Comparison of ENCODE assay signal across 24 cellular contexts in the genomic region with DNA sequence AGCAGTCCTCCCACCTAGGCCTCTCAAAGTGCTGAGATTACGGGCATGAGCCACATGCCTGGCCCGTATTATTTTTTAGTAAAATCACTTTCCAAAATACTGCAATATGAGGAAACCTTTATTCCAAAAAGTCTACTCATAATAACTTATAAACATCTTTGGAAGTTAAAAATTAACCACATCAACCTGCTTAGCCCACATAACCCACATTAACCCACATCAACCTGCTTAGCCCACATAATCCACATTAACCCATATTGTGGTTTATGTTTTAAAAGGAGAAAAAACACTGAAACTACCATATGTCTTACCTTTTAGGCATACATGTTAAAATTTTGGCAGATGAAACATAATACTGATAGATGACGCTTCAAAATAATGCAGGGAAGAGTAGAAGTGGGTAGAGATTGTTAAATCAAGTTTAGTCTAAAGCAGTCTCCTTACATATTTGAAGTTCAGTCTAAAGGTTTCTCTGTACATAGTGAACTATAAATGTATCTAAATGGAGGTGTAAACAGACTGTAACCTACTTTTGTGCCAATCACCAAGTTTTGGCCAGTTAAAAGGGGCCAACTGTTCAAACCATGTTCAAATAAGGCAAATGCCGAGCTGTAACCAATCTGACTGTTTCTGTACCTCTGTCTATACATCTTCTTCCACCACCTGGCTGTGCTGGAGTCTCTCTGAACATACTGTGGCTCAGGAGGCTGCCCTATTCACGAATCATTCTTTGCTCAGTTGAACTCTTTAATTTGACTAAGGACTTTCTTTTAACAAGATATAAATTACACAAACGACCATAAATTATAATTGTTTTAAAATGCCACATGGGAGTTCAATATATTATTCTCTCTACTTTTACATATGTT. TPM values are rescaled to one million over a fixed set of nuclear protein-coding genes. Genes with fewer than 3 reads are reported as not detected.
DNase-seq lines count a peak whose midpoint lies in the region; ATAC-seq, FAIRE-seq and TF ChIP-seq lines count a peak whose summit lies in the region.
"Had no signal": no experiment of that assay in that cellular context is flagged by ENCODE, and none has a peak within 500 bp of the region (broad histone marks: within the 10 kb centered on the region; RNA-seq: fewer than 3 reads in every experiment).

No MANE protein-coding gene starts in this region.

- H3K9ac ChIP-seq in PC-3 (ENCODE audit: low read length): no peak overlapping the region
- H3K9ac ChIP-seq: BLaER1, parathyroid adenoma had no signal

- TF ChIP-seq CTCF in PC-3 (conservative IDR thresholded peaks at IDR 0.05; ENCODE audit: low read depth, low read length) (no peak), D721Med (IDR thresholded peaks at IDR 0.05; ENCODE audit: insufficient read depth, missing control alignments) (no peak)

- no peak for ATAC-seq in activated naive CD8-positive, alpha-beta T cell treated with anti-CD3 and anti-CD28 coated beads, Interleukin-2, amount 10 ng/mL, durations not matched to agents 7 days and 5 days (ENCODE audit: low read depth)
- peak; percentile 46; the same call in 1 of the 2 replicates for ATAC-seq in PC-3
- no peak for ATAC-seq in naive thymus-derived CD4-positive, alpha-beta T cell
- ATAC-seq: right cardiac atrium had no signal

- H3K9me3 Mint-ChIP-seq in activated naive CD8-positive, alpha-beta T cell treated with anti-CD3 and anti-CD28 coated beads, Interleukin-2, amount 10 ng/mL, durations not matched to agents 7 days and 5 days: no peaks in the 10 kb centered on the region
- no peaks in the 10 kb centered on the region for H3K9me3 Mint-ChIP-seq in activated naive CD8-positive, alpha-beta T cell treated with anti-CD3 and anti-CD28 coated beads for 36 hours
- no peaks in the 10 kb centered on the region for H3K9me3 Mint-ChIP-seq in immature natural killer cell
- H3K9me3 Mint-ChIP-seq in naive thymus-derived CD4-positive, alpha-beta T cell: no peaks in the 10 kb centered on the region
- H3K9me3 Mint-ChIP-seq: activated CD4-positive, alpha-beta memory T cell treated with anti-CD3 and anti-CD28 coated beads for 36 hours had no signal

- H3K9me2 ChIP-seq in PC-3 (replicated peaks; ENCODE audit: low read length): no peaks in the 10 kb centered on the region

- no peak overlapping the region for H3K4me3 Mint-ChIP-seq in activated naive CD8-positive, alpha-beta T cell treated with anti-CD3 and anti-CD28 coated beads, Interleukin-2, amount 10 ng/mL, durations not matched to agents 7 days and 5 days
- H3K4me3 Mint-ChIP-seq in activated naive CD8-positive, alpha-beta T cell treated with anti-CD3 and anti-CD28 coated beads for 36 hours: no peak overlapping the region
- peak overlapping the region in 3 of 5 donors; percentile 1 to 43 (median 36) for H3K4me3 Mint-ChIP-seq in immature natural killer cell
- peak overlapping the region in 4 of 10 donors; percentile 6 to 49 (median 10) for H3K4me3 Mint-ChIP-seq in naive thymus-derived CD4-positive, alpha-beta T cell
- H3K4me3 Mint-ChIP-seq: activated CD4-positive, alpha-beta memory T cell treated with anti-CD3 and anti-CD28 coated beads for 36 hours had no signal

- peaks cover 10% of the 10 kb centered on the region for H3K36me3 Mint-ChIP-seq in activated naive CD8-positive, alpha-beta T cell treated with anti-CD3 and anti-CD28 coated beads, Interleukin-2, amount 10 ng/mL, durations not matched to agents 7 days and 5 days
- peaks cover 7% of the 10 kb centered on the region for H3K36me3 Mint-ChIP-seq in activated naive CD8-positive, alpha-beta T cell treated with anti-CD3 and anti-CD28 coated beads for 36 hours
- no peaks in the 10 kb centered on the region for H3K36me3 Mint-ChIP-seq in immature natural killer cell
- H3K36me3 Mint-ChIP-seq in naive thymus-derived CD4-positive, alpha-beta T cell: peaks cover 0 to 5% (median 0%) of the 10 kb centered on the region in 5 donors
- H3K36me3 Mint-ChIP-seq: activated CD4-positive, alpha-beta memory T cell treated with anti-CD3 and anti-CD28 coated beads for 36 hours had no signal

- H4K20me1 ChIP-seq in PC-3 (ENCODE audit: low read length): no peaks in the 10 kb centered on the region

- no peaks in the 10 kb centered on the region for H3K27me3 ChIP-seq in PC-3 (ENCODE audit: low read length)
- no peaks in the 10 kb centered on the region for H3K27me3 ChIP-seq in naive thymus-derived CD4-positive, alpha-beta T cell (ENCODE audit: control insufficient read depth in 2 of 2, insufficient read depth in 2 of 2, low read length in 2 of 2)
- H3K27me3 ChIP-seq: BLaER1, spleen, upper lobe of left lung had no signal

- no peaks in the 10 kb centered on the region for H3K36me3 ChIP-seq in PC-3 (ENCODE audit: low read depth, low read length)
- no peaks in the 10 kb centered on the region for H3K36me3 ChIP-seq in naive thymus-derived CD4-positive, alpha-beta T cell (ENCODE audit: control insufficient read depth in 2 of 3, insufficient read depth in 3 of 3, low read length in 3 of 3)
- H3K36me3 ChIP-seq: spleen, upper lobe of left lung, WERI-Rb-1 had no signal

- H3K27ac Mint-ChIP-seq in activated naive CD8-positive, alpha-beta T cell treated with anti-CD3 and anti-CD28 coated beads, Interleukin-2, amount 10 ng/mL, durations not matched to agents 7 days and 5 days: peak overlapping the region; percentile 17
- no peak overlapping the region for H3K27ac Mint-ChIP-seq in activated naive CD8-positive, alpha-beta T cell treated with anti-CD3 and anti-CD28 coated beads for 36 hours
- peak overlapping the region in 2 of 6 donors; percentile 0 to 29 for H3K27ac Mint-ChIP-seq in immature natural killer cell
- H3K27ac Mint-ChIP-seq in naive thymus-derived CD4-positive, alpha-beta T cell: peak overlapping the region in 3 of 9 donors; percentile 8 to 69 (median 40)
- H3K27ac Mint-ChIP-seq: activated CD4-positive, alpha-beta memory T cell treated with anti-CD3 and anti-CD28 coated beads for 36 hours had no signal

- H3K9me3 ChIP-seq in PC-3 (ENCODE audit: low read length): no peaks in the 10 kb centered on the region
- H3K9me3 ChIP-seq in naive thymus-derived CD4-positive, alpha-beta T cell (ENCODE audit: control insufficient read depth in 2 of 3, low read length in 3 of 3): no peaks in the 10 kb centered on the region
- H3K9me3 ChIP-seq: BLaER1, spleen, upper lobe of left lung had no signal

- CTCF ChIA-PET in PC-3 (lab: Charles Lee): no interaction called here
- CTCF ChIA-PET in naive thymus-derived CD4-positive, alpha-beta T cell (lab: Charles Lee): interaction anchor here (0.7 kb wide), 1 partner anchor 107 kb away, joined by 3 read pairs; no protein-coding TSS in a partner anchor

- no peak overlapping the region for H3K4me3 ChIP-seq in PC-3 (ENCODE audit: low read length)
- no peak overlapping the region for H3K4me3 ChIP-seq in naive thymus-derived CD4-positive, alpha-beta T cell (ENCODE audit: low read length)
- H3K4me3 ChIP-seq: BLaER1, spleen, upper lobe of left lung had no signal

- POLR2A ChIA-PET in activated naive CD8-positive, alpha-beta T cell treated with anti-CD3 and anti-CD28 coated beads, Interleukin-2, amount 10 ng/mL, durations not matched to agents 7 days and 5 days (lab: Charles Lee): no interaction called here
- POLR2A ChIA-PET in PC-3 (lab: Charles Lee; ENCODE audit: unreplicated experiment): no interaction called here
- POLR2A ChIA-PET in naive thymus-derived CD4-positive, alpha-beta T cell (lab: Charles Lee): interaction anchor here (0.7 kb wide), 1 partner anchor 66 kb away, joined by 3 read pairs; no protein-coding TSS in a partner anchor

- no peaks in the 10 kb centered on the region for H3F3A ChIP-seq in PC-3 (ENCODE audit: low read length, unreplicated experiment)

- no peak for DNase-seq in activated naive CD8-positive, alpha-beta T cell treated with anti-CD3 and anti-CD28 coated beads, Interleukin-2, amount 10 ng/mL, durations not matched to agents 7 days and 5 days
- DNase-seq in activated naive CD8-positive, alpha-beta T cell treated with anti-CD3 and anti-CD28 coated beads for 36 hours: no peak
- DNase-seq in PC-3 (no peak), immature natural killer cell (no peak), UCSD-AML1 (lab: John Stamatoyannopoulos, UW; ENCODE audit: unreplicated experiment) (no peak), D721Med (ENCODE audit: insufficient read length, low spot score) (no peak)
- no peak for DNase-seq in naive thymus-derived CD4-positive, alpha-beta T cell
- DNase-seq: activated CD4-positive, alpha-beta memory T cell treated with anti-CD3 and anti-CD28 coated beads for 36 hours; activated effector memory CD4-positive, alpha-beta T cell treated with Interleukin-2 at 50 U/mL for 16 hours; central memory CD4-positive, alpha-beta T cell; dermis blood vessel endothelial cell; DMS79 treated with DMSO at 0.1 percent for 48 hours; HCEC 1CT; NCI-H1436; NCI-H524; right cardiac atrium; Right ventricle myocardium superior; spleen; upper lobe of left lung; WERI-Rb-1 had no signal

- H3K4me1 Mint-ChIP-seq in activated naive CD8-positive, alpha-beta T cell treated with anti-CD3 and anti-CD28 coated beads, Interleukin-2, amount 10 ng/mL, durations not matched to agents 7 days and 5 days: peaks cover 10% of the 10 kb centered on the region
- H3K4me1 Mint-ChIP-seq in activated naive CD8-positive, alpha-beta T cell treated with anti-CD3 and anti-CD28 coated beads for 36 hours: peaks cover 34% of the 10 kb centered on the region
- peaks cover 51 to 89% of the 10 kb centered on the region in 2 donors for H3K4me1 Mint-ChIP-seq in immature natural killer cell
- H3K4me1 Mint-ChIP-seq in naive thymus-derived CD4-positive, alpha-beta T cell: peaks cover 19 to 80% (median 65%) of the 10 kb centered on the region in 7 donors

- H3K79me2 ChIP-seq in PC-3 (ENCODE audit: low read length): peaks cover 97% of the 10 kb centered on the region

- no peak overlapping the region for H2AFZ ChIP-seq in PC-3 (ENCODE audit: low read length)
- H2AFZ ChIP-seq: parathyroid adenoma had no signal

- H3K27me3 Mint-ChIP-seq in activated naive CD8-positive, alpha-beta T cell treated with anti-CD3 and anti-CD28 coated beads, Interleukin-2, amount 10 ng/mL, durations not matched to agents 7 days and 5 days: no peaks in the 10 kb centered on the region
- H3K27me3 Mint-ChIP-seq in activated naive CD8-positive, alpha-beta T cell treated with anti-CD3 and anti-CD28 coated beads for 36 hours: no peaks in the 10 kb centered on the region
- H3K27me3 Mint-ChIP-seq in immature natural killer cell (ENCODE audit: low read depth in 3 of 3): no peaks in the 10 kb centered on the region
- no peaks in the 10 kb centered on the region for H3K27me3 Mint-ChIP-seq in naive thymus-derived CD4-positive, alpha-beta T cell
- H3K27me3 Mint-ChIP-seq: activated CD4-positive, alpha-beta memory T cell treated with anti-CD3 and anti-CD28 coated beads for 36 hours had no signal

- FAIRE-seq in D721Med (lab: Jason Lieb, UNC): no peak
- FAIRE-seq: HTR-8/SVneo, keratinocyte had no signal

- no peak overlapping the region for H3K4me2 ChIP-seq in PC-3 (ENCODE audit: low read length)
- H3K4me2 ChIP-seq: BLaER1 had no signal

- peaks cover 10% of the 10 kb centered on the region for H3K4me1 ChIP-seq in PC-3 (ENCODE audit: insufficient read depth, low read length)
- H3K4me1 ChIP-seq in naive thymus-derived CD4-positive, alpha-beta T cell (ENCODE audit: control insufficient read depth in 2 of 2, insufficient read depth in 2 of 2, low read length in 2 of 2): peaks cover 0 to 6% of the 10 kb centered on the region in 2 donors
- H3K4me1 ChIP-seq: BLaER1, parathyroid adenoma had no signal

- intact Hi-C loops in PC-3 (cut with micrococcal nuclease): no loop called here
- intact Hi-C loops in naive thymus-derived CD4-positive, alpha-beta T cell (cut with micrococcal nuclease): loop anchor here in 1 of 2 donors (2.0 kb wide), 1 partner anchor 19 kb away; no protein-coding TSS in a partner anchor

- H3K27ac ChIP-seq in PC-3 (ENCODE audit: low read length): no peak overlapping the region
- H3K27ac ChIP-seq in naive thymus-derived CD4-positive, alpha-beta T cell (ENCODE audit: low read depth, low read length): no peak overlapping the region
- H3K27ac ChIP-seq: BLaER1, parathyroid adenoma, spleen, upper lobe of left lung, WERI-Rb-1 had no signal

- BruUV-seq in PC-3 (replicated peaks; lab: Mats Ljungman, UMichigan): no TSS peak

RNA-seq across cellular contexts. Expression of gene KPNA3, which starts 14.5 kb away (rescaled TPM):
- 10 to 100 TPM; 27.8 to 28.1 TPM for total RNA-seq in activated naive CD8-positive, alpha-beta T cell treated with anti-CD3 and anti-CD28 coated beads, Interleukin-2, amount 10 ng/mL, durations not matched to agents 7 days and 5 days
- total RNA-seq in activated naive CD8-positive, alpha-beta T cell treated with anti-CD3 and anti-CD28 coated beads for 36 hours: 10 to 100 TPM; 65.9 to 67.0 TPM
- total RNA-seq in PC-3 (2014; rRNA removed): 11.7 and 14.4 TPM in 2 replicates
- 10 to 100 TPM; 21.3 to 27.7 (median 21.7) TPM for polyA plus RNA-seq in immature natural killer cell
- 10 to 100 TPM; 17.0 to 38.7 (median 19.6) TPM for total RNA-seq in naive thymus-derived CD4-positive, alpha-beta T cell
- 10 to 100 TPM; 19.6 to 23.0 TPM for polyA plus RNA-seq in naive thymus-derived CD4-positive, alpha-beta T cell

Comparison
In these comparisons a context has a peak if more than half of its experiments do, and no peak if none do; other contexts are left out.
1. H3K4me3 Mint-ChIP-seq: peak in immature natural killer cell (3 of 5); none in activated naive CD8-positive, alpha-beta T cell treated with anti-CD3 and anti-CD28 coated beads, Interleukin-2, amount 10 ng/mL, durations not matched to agents 7 days and 5 days (single experiment) and activated naive CD8-positive, alpha-beta T cell treated with anti-CD3 and anti-CD28 coated beads for 36 hours (single experiment).